In genomic region chr11:861105-861479, GRCh38 we compare ENCODE assay signal across 2 cellular contexts.
A peak's percentile ranks its signal among the peaks of the same experiment; 100 is the strongest.
TF ChIP-seq lines count a peak whose summit lies in the region.

No MANE protein-coding gene starts in this region.

TF ChIP-seq in K562, 482 proteins besides CTCF, POLR2A, EP300 and RAD21:
- no peak for TF ChIP-seq KDM2B (CRISPR knock-in tag; IDR thresholded peaks at IDR 0.05)
- TF ChIP-seq UBTF (IDR thresholded peaks at IDR 0.05; ENCODE audit: borderline replicate concordance in 1 of 2, low read depth in 2 of 2, low read length in 2 of 2), result no peak
- no peak for TF ChIP-seq TAF7 (tag; IDR thresholded peaks at IDR 0.05)
- TF ChIP-seq ZNF518B (CRISPR knock-in tag; IDR thresholded peaks at IDR 0.05), result no peak
- TF ChIP-seq MAX (CRISPR knock-in tag; IDR thresholded peaks at IDR 0.05), result peak; percentile 63
- TF ChIP-seq E2F6 (IDR thresholded peaks at IDR 0.05; ENCODE audit: borderline replicate concordance in 1 of 2, extremely low read depth in 1 of 2, insufficient read depth in 1 of 2, insufficient read length in 1 of 2, low read depth in 1 of 2, low read length in 1 of 2, poor library complexity in 1 of 2, severe bottlenecking in 1 of 2), result peak in 1 of 2 experiments; percentile 43
- no peak for TF ChIP-seq TRIM25 (IDR thresholded peaks at IDR 0.05; ENCODE audit: borderline replicate concordance)
- TF ChIP-seq BRCA1 (IDR thresholded peaks at IDR 0.05), result no peak
- TF ChIP-seq BRCA1 (CRISPR knock-in tag; IDR thresholded peaks at IDR 0.05), result no peak
- no peak for TF ChIP-seq HNRNPUL1 (IDR thresholded peaks at IDR 0.05; ENCODE audit: low read length)
- TF ChIP-seq FIP1L1 (IDR thresholded peaks at IDR 0.05; ENCODE audit: low read depth, low read length, poor library complexity, severe bottlenecking), result no peak
- TF ChIP-seq RBBP5 (IDR thresholded peaks at IDR 0.05; ENCODE audit: borderline replicate concordance, insufficient read depth, low read length, poor library complexity, severe bottlenecking), result no peak

TF ChIP-seq in GM12891, 5 proteins besides CTCF, POLR2A, EP300 and RAD21:
- TF ChIP-seq POU2F2 (IDR thresholded peaks at IDR 0.05; ENCODE audit: low read depth, low read length) (no peak), TAF1 (IDR thresholded peaks at IDR 0.05; ENCODE audit: low read depth, low read length) (no peak), POLR2AphosphoS5 (IDR thresholded peaks at IDR 0.05; ENCODE audit: low read depth, low read length) (no peak), PAX5 (IDR thresholded peaks at IDR 0.05; ENCODE audit: insufficient read depth, low read length, severe bottlenecking) (no peak), SPI1 (IDR thresholded peaks at IDR 0.05; ENCODE audit: low read depth, low read length) (no peak)
